In the genomic region with DNA sequence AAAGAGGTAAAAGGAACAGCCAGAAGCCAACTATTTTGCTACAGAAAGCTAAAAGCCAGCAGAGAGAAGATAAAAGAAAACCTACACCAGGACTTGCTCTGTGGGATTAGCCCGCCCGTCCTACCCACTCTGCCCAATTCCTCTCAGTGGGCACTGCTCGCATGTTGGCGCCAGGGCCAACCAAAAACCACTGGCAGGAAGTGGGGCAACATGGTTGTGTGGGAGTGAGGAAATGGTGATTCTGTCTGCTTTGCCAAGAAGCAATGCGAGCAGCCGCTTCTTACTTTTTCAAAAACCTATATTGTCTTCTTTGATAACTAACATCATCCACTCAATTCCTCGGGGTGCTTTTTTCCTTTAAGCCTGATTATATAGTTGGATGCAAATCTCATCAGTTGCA, we compare ENCODE assay signal across 12 cellular contexts. TPM values are rescaled to one million over a fixed set of nuclear protein-coding genes. Genes with fewer than 3 reads are reported as not detected.
DNase-seq lines count a peak whose midpoint lies in the region; ATAC-seq, FAIRE-seq and TF ChIP-seq lines count a peak whose summit lies in the region.
"Had no signal": no experiment of that assay in that cellular context is flagged by ENCODE, and none has a peak within 500 bp of the region (broad histone marks: within the 10 kb centered on the region; RNA-seq: fewer than 3 reads in every experiment).

No MANE protein-coding gene starts in this region.

- no peak overlapping the region for H3K4me3 ChIP-seq in WERI-Rb-1 (ENCODE audit: low read depth, low read length)
- H3K4me3 ChIP-seq: right atrium auricular region had no signal

- no peaks in the 10 kb centered on the region for H3K9me3 Mint-ChIP-seq in T-helper 2 cell treated with Interferon-gamma antibody and Interleukin-4, amounts not matched to agents 5 μg/mL and 100 μg/mL, for 36 hours
- H3K9me3 Mint-ChIP-seq in activated naive CD8-positive, alpha-beta T cell treated with anti-CD3 and anti-CD28 coated beads, Interleukin-2, amount 10 ng/mL, durations not matched to agents 7 days and 5 days, result no peaks in the 10 kb centered on the region

- ATAC-seq in activated naive CD8-positive, alpha-beta T cell treated with anti-CD3 and anti-CD28 coated beads, Interleukin-2, amount 10 ng/mL, durations not matched to agents 7 days and 5 days (ENCODE audit: low read depth), result no peak
- ATAC-seq in GM21390 (IDR thresholded peaks at IDR 0.05; ENCODE audit: unreplicated experiment), result no peak

- POLR2A ChIA-PET in activated naive CD8-positive, alpha-beta T cell treated with anti-CD3 and anti-CD28 coated beads, Interleukin-2, amount 10 ng/mL, durations not matched to agents 7 days and 5 days (lab: Charles Lee), result interaction anchor here (5.9 kb wide), 1 partner anchor 16 kb away, joined by 60 read pairs; no protein-coding TSS in a partner anchor

- H3K36me3 Mint-ChIP-seq in T-helper 2 cell treated with Interferon-gamma antibody and Interleukin-4, amounts not matched to agents 5 μg/mL and 100 μg/mL, for 36 hours (ENCODE audit: low read depth), result peaks cover 34% of the 10 kb centered on the region
- peaks cover 33% of the 10 kb centered on the region for H3K36me3 Mint-ChIP-seq in activated naive CD8-positive, alpha-beta T cell treated with anti-CD3 and anti-CD28 coated beads, Interleukin-2, amount 10 ng/mL, durations not matched to agents 7 days and 5 days

- no peaks in the 10 kb centered on the region for H3K9me3 ChIP-seq in WERI-Rb-1 (ENCODE audit: severe bottlenecking)
- H3K9me3 ChIP-seq: right atrium auricular region had no signal

- no peaks in the 10 kb centered on the region for H3K27me3 Mint-ChIP-seq in T-helper 2 cell treated with Interferon-gamma antibody and Interleukin-4, amounts not matched to agents 5 μg/mL and 100 μg/mL, for 36 hours (ENCODE audit: low read depth)
- no peaks in the 10 kb centered on the region for H3K27me3 Mint-ChIP-seq in activated naive CD8-positive, alpha-beta T cell treated with anti-CD3 and anti-CD28 coated beads, Interleukin-2, amount 10 ng/mL, durations not matched to agents 7 days and 5 days

- peaks cover 39% of the 10 kb centered on the region for H3K36me3 ChIP-seq in WERI-Rb-1

- H3K27me3 ChIP-seq in WERI-Rb-1 (ENCODE audit: insufficient read depth, low read depth, severe bottlenecking), result no peaks in the 10 kb centered on the region
- H3K27me3 ChIP-seq: right atrium auricular region had no signal

- H3K27ac ChIP-seq in WERI-Rb-1, result no peak overlapping the region

- H3K4me3 Mint-ChIP-seq in T-helper 2 cell treated with Interferon-gamma antibody and Interleukin-4, amounts not matched to agents 5 μg/mL and 100 μg/mL, for 36 hours, result peak overlapping the region; percentile 81
- H3K4me3 Mint-ChIP-seq in activated naive CD8-positive, alpha-beta T cell treated with anti-CD3 and anti-CD28 coated beads, Interleukin-2, amount 10 ng/mL, durations not matched to agents 7 days and 5 days, result peak overlapping the region; percentile 84

- no peak for TF ChIP-seq CTCF in WERI-Rb-1 (IDR thresholded peaks at IDR 0.05; ENCODE audit: low read depth, low read length)

- peaks cover 58% of the 10 kb centered on the region for H3K4me1 Mint-ChIP-seq in T-helper 2 cell treated with Interferon-gamma antibody and Interleukin-4, amounts not matched to agents 5 μg/mL and 100 μg/mL, for 36 hours (ENCODE audit: low read depth)
- peaks cover 56% of the 10 kb centered on the region for H3K4me1 Mint-ChIP-seq in activated naive CD8-positive, alpha-beta T cell treated with anti-CD3 and anti-CD28 coated beads, Interleukin-2, amount 10 ng/mL, durations not matched to agents 7 days and 5 days

- no peak for DNase-seq in GM19239 (ENCODE audit: insufficient read length, low spot score)
- peak; percentile 29 for DNase-seq in T-helper 2 cell treated with Interferon-gamma antibody and Interleukin-4, amounts not matched to agents 5 μg/mL and 100 μg/mL, for 36 hours (ENCODE audit: low spot score)
- DNase-seq in activated naive CD8-positive, alpha-beta T cell treated with anti-CD3 and anti-CD28 coated beads, Interleukin-2, amount 10 ng/mL, durations not matched to agents 7 days and 5 days, result peak; percentile 61
- peak; percentile 36 for DNase-seq in stimulated activated CD4-positive, alpha-beta T cell treated with anti-CD3 and anti-CD28 coated beads, Interleukin-1b, Interleukin-23, amount 100 ng/mL, for 48 hours
- no peak for DNase-seq in NCI-H69 (lab: John Stamatoyannopoulos, UW)
- no peak for DNase-seq in WERI-Rb-1
- no peak for DNase-seq in retina
- DNase-seq: GOT3, NCI-H1694 had no signal

- H3K27ac Mint-ChIP-seq in T-helper 2 cell treated with Interferon-gamma antibody and Interleukin-4, amounts not matched to agents 5 μg/mL and 100 μg/mL, for 36 hours, result peak overlapping the region; percentile 97
- H3K27ac Mint-ChIP-seq in activated naive CD8-positive, alpha-beta T cell treated with anti-CD3 and anti-CD28 coated beads, Interleukin-2, amount 10 ng/mL, durations not matched to agents 7 days and 5 days, result peak overlapping the region; percentile 98

- peak; percentile 88 for FAIRE-seq in GM19239 (lab: Jason Lieb, UNC)

RNA-seq across cellular contexts. Expression of a gene that starts 14.2 kb away (rescaled TPM):
- under 1 TPM; 0.44 to 0.45 TPM for total RNA-seq in activated naive CD8-positive, alpha-beta T cell treated with anti-CD3 and anti-CD28 coated beads, Interleukin-2, amount 10 ng/mL, durations not matched to agents 7 days and 5 days
- total RNA-seq: glomerular endothelial cell had no signal

RNA-seq across cellular contexts. Expression of a gene that starts 21.9 kb away (rescaled TPM):
- not detected for total RNA-seq in activated naive CD8-positive, alpha-beta T cell treated with anti-CD3 and anti-CD28 coated beads, Interleukin-2, amount 10 ng/mL, durations not matched to agents 7 days and 5 days
- total RNA-seq: glomerular endothelial cell, right atrium auricular region had no signal

RNA-seq across cellular contexts. Expression of a gene that starts 28.5 kb away (rescaled TPM):
- total RNA-seq in activated naive CD8-positive, alpha-beta T cell treated with anti-CD3 and anti-CD28 coated beads, Interleukin-2, amount 10 ng/mL, durations not matched to agents 7 days and 5 days, result not detected
- total RNA-seq: glomerular endothelial cell, right atrium auricular region had no signal

RNA-seq across cellular contexts. Expression of a gene that starts 60.0 kb away (rescaled TPM):
- total RNA-seq in activated naive CD8-positive, alpha-beta T cell treated with anti-CD3 and anti-CD28 coated beads, Interleukin-2, amount 10 ng/mL, durations not matched to agents 7 days and 5 days, result not detected
- total RNA-seq: glomerular endothelial cell, right atrium auricular region had no signal

Comparison
In these comparisons a context has a peak if more than half of its experiments do, and no peak if none do; other contexts are left out.
1. DNase-seq: peak in T-helper 2 cell treated with Interferon-gamma antibody and Interleukin-4, amounts not matched to agents 5 μg/mL and 100 μg/mL, for 36 hours (single experiment), activated naive CD8-positive, alpha-beta T cell treated with anti-CD3 and anti-CD28 coated beads, Interleukin-2, amount 10 ng/mL, durations not matched to agents 7 days and 5 days (single experiment) and stimulated activated CD4-positive, alpha-beta T cell treated with anti-CD3 and anti-CD28 coated beads, Interleukin-1b, Interleukin-23, amount 100 ng/mL, for 48 hours (single experiment); none in GM19239 (single experiment), NCI-H69 (single experiment), WERI-Rb-1 (single experiment) and retina (single experiment).